16 cellular contexts compared by ENCODE assay signal in the genomic region with DNA sequence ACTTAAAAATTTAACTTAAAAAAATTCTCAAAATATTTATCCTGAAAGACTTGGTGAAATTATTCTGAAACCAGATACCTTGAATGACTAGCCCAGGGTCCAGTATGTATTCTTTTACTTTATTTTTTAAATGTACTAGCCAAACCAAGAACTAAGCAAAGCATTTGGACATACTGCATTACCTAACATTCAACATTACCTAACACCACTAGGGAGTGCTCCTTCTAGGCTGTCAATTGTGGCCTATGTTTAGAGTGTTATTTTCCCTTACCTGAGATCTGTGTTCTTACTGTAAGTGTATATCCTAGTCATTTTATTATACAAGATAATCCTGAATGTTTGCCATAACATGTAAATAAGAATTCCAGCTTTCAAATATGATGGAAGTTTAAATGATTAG.
DNase-seq lines count a peak whose midpoint lies in the region; ATAC-seq and TF ChIP-seq lines count a peak whose summit lies in the region.
"Had no signal": no experiment of that assay in that cellular context is flagged by ENCODE, and none has a peak within 500 bp of the region (broad histone marks: within the 10 kb centered on the region; RNA-seq: fewer than 3 reads in every experiment).

No MANE protein-coding gene starts in this region.

- H3K27me3 ChIP-seq in HUES6 (ENCODE audit: control insufficient read depth, insufficient read depth, low read length): no peaks in the 10 kb centered on the region
- H3K27me3 ChIP-seq in smooth muscle cell (ENCODE audit: low read depth): no peaks in the 10 kb centered on the region
- H3K27me3 ChIP-seq: BLaER1 treated with 17β-estradiol and CSF1 and Interleukin-3, amounts not matched to agents 10 nM and 100 nM; dorsolateral prefrontal cortex; right lobe of liver; suprapubic skin had no signal

- H2AFZ ChIP-seq in smooth muscle cell (ENCODE audit: low read depth): no peak overlapping the region

- no peaks in the 10 kb centered on the region for H3K9me3 Mint-ChIP-seq in WTC11

- H3K4me3 ChIP-seq in HUES6 (ENCODE audit: low read depth, low read length) (peak overlapping the region; percentile 67; the same call in 1 of the 2 replicates), smooth muscle cell (peak overlapping the region; percentile 51)
- H3K4me3 ChIP-seq: BLaER1 treated with 17β-estradiol and CSF1 and Interleukin-3, amounts not matched to agents 10 nM and 100 nM; dorsolateral prefrontal cortex; GM12878; suprapubic skin had no signal

- H3K36me3 ChIP-seq in HUES6 (ENCODE audit: control insufficient read depth, insufficient read depth, low read length): no peaks in the 10 kb centered on the region
- H3K36me3 ChIP-seq in smooth muscle cell (ENCODE audit: low read depth): no peaks in the 10 kb centered on the region
- H3K36me3 ChIP-seq: BLaER1 treated with 17β-estradiol and CSF1 and Interleukin-3, amounts not matched to agents 10 nM and 100 nM; right lobe of liver; suprapubic skin had no signal

- ATAC-seq in WTC11: no peak
- ATAC-seq: GM12878 had no signal

- no peak for TF ChIP-seq CTCF in WTC11 (IDR thresholded peaks at IDR 0.05)
- TF ChIP-seq CTCF in smooth muscle cell (IDR thresholded peaks at IDR 0.05; ENCODE audit: borderline replicate concordance, insufficient read depth, poor library complexity, severe bottlenecking): no peak

- no peaks in the 10 kb centered on the region for H3F3A ChIP-seq in smooth muscle cell (ENCODE audit: low read depth)

- no peaks in the 10 kb centered on the region for H3K36me3 Mint-ChIP-seq in WTC11

- H4K20me1 ChIP-seq in smooth muscle cell (ENCODE audit: low read depth): peaks cover 11% of the 10 kb centered on the region
- H4K20me1 ChIP-seq: BLaER1 treated with 17β-estradiol and CSF1 and Interleukin-3, amounts not matched to agents 10 nM and 100 nM had no signal

- H3K27ac Mint-ChIP-seq in WTC11: no peak overlapping the region

- no peak overlapping the region for H3K9ac ChIP-seq in HUES6 (ENCODE audit: low read length)
- no peak overlapping the region for H3K9ac ChIP-seq in smooth muscle cell (ENCODE audit: low read depth)
- H3K9ac ChIP-seq: BLaER1 treated with 17β-estradiol and CSF1 and Interleukin-3, amounts not matched to agents 10 nM and 100 nM had no signal

- H3K4me1 Mint-ChIP-seq in WTC11: peaks cover 32% of the 10 kb centered on the region

- peak overlapping the region; percentile 79 for H3K4me3 Mint-ChIP-seq in WTC11

- no peak for DNase-seq in WTC11 (ENCODE audit: low spot score)
- DNase-seq in iPS-NIHi11 (ENCODE audit: low spot score): peak; percentile 15
- DNase-seq in smooth muscle cell (lab: John Stamatoyannopoulos, UW; ENCODE audit: unreplicated experiment): no peak
- DNase-seq in HuH-7.5 (ENCODE audit: low spot score): no peak
- DNase-seq in COLO829 (ENCODE audit: low spot score): no peak
- no peak for DNase-seq in NCI-H1694 treated with DMSO at 0.1 percent for 48 hours (lab: John Stamatoyannopoulos, UW)
- DNase-seq: activated naive CD4-positive, alpha-beta T cell; dorsolateral prefrontal cortex; NCI-H1930; NCI-H774; right lobe of liver; stimulated activated CD4-positive, alpha-beta T cell treated with anti-CD3 and anti-CD28 coated beads, Interleukin-2, amount 100 ng/mL, for 48 hours had no signal

- POLR2A ChIA-PET in WTC11 (lab: Charles Lee): no interaction called here

- H3K27ac ChIP-seq in HUES6 (ENCODE audit: low read depth, low read length): no peak overlapping the region
- peak overlapping the region; percentile 42 for H3K27ac ChIP-seq in smooth muscle cell (ENCODE audit: low read depth)
- H3K27ac ChIP-seq: BLaER1 treated with 17β-estradiol and CSF1 and Interleukin-3, amounts not matched to agents 10 nM and 100 nM; dorsolateral prefrontal cortex; right lobe of liver; suprapubic skin had no signal

- H3K79me2 ChIP-seq in smooth muscle cell (ENCODE audit: low read depth): no peaks in the 10 kb centered on the region

- H3K27me3 Mint-ChIP-seq in WTC11 (ENCODE audit: low read depth): no peaks in the 10 kb centered on the region

- no peaks in the 10 kb centered on the region for H3K9me3 ChIP-seq in HUES6 (ENCODE audit: control insufficient read depth, insufficient read depth, low read depth, low read length)
- H3K9me3 ChIP-seq in smooth muscle cell (replicated peaks; ENCODE audit: low read depth): no peaks in the 10 kb centered on the region
- H3K9me3 ChIP-seq: BLaER1 treated with 17β-estradiol and CSF1 and Interleukin-3, amounts not matched to agents 10 nM and 100 nM; right lobe of liver; suprapubic skin had no signal

- H3K4me2 ChIP-seq in smooth muscle cell: peak overlapping the region; percentile 85
- H3K4me2 ChIP-seq: BLaER1 treated with 17β-estradiol and CSF1 and Interleukin-3, amounts not matched to agents 10 nM and 100 nM had no signal

- peaks cover 35% of the 10 kb centered on the region for H3K4me1 ChIP-seq in HUES6 (ENCODE audit: control insufficient read depth, insufficient read depth, low read length)
- H3K4me1 ChIP-seq in smooth muscle cell (ENCODE audit: low read depth): peaks cover 5% of the 10 kb centered on the region
- H3K4me1 ChIP-seq: BLaER1 treated with 17β-estradiol and CSF1 and Interleukin-3, amounts not matched to agents 10 nM and 100 nM; right lobe of liver; suprapubic skin had no signal

- CTCF ChIA-PET in WTC11 (lab: Charles Lee): no interaction called here

TF ChIP-seq in WTC11, 78 proteins besides CTCF, POLR2A, EP300 and RAD21 (continues in another document):
- TF ChIP-seq, protein P1, sequence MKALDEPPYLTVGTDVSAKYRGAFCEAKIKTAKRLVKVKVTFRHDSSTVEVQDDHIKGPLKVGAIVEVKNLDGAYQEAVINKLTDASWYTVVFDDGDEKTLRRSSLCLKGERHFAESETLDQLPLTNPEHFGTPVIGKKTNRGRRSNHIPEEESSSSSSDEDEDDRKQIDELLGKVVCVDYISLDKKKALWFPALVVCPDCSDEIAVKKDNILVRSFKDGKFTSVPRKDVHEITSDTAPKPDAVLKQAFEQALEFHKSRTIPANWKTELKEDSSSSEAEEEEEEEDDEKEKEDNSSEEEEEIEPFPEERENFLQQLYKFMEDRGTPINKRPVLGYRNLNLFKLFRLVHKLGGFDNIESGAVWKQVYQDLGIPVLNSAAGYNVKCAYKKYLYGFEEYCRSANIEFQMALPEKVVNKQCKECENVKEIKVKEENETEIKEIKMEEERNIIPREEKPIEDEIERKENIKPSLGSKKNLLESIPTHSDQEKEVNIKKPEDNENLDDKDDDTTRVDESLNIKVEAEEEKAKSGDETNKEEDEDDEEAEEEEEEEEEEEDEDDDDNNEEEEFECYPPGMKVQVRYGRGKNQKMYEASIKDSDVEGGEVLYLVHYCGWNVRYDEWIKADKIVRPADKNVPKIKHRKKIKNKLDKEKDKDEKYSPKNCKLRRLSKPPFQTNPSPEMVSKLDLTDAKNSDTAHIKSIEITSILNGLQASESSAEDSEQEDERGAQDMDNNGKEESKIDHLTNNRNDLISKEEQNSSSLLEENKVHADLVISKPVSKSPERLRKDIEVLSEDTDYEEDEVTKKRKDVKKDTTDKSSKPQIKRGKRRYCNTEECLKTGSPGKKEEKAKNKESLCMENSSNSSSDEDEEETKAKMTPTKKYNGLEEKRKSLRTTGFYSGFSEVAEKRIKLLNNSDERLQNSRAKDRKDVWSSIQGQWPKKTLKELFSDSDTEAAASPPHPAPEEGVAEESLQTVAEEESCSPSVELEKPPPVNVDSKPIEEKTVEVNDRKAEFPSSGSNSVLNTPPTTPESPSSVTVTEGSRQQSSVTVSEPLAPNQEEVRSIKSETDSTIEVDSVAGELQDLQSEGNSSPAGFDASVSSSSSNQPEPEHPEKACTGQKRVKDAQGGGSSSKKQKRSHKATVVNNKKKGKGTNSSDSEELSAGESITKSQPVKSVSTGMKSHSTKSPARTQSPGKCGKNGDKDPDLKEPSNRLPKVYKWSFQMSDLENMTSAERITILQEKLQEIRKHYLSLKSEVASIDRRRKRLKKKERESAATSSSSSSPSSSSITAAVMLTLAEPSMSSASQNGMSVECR (CRISPR knock-in tag; IDR thresholded peaks at IDR 0.05; ENCODE audit: borderline replicate concordance): no peak
- TF ChIP-seq, protein P2, sequence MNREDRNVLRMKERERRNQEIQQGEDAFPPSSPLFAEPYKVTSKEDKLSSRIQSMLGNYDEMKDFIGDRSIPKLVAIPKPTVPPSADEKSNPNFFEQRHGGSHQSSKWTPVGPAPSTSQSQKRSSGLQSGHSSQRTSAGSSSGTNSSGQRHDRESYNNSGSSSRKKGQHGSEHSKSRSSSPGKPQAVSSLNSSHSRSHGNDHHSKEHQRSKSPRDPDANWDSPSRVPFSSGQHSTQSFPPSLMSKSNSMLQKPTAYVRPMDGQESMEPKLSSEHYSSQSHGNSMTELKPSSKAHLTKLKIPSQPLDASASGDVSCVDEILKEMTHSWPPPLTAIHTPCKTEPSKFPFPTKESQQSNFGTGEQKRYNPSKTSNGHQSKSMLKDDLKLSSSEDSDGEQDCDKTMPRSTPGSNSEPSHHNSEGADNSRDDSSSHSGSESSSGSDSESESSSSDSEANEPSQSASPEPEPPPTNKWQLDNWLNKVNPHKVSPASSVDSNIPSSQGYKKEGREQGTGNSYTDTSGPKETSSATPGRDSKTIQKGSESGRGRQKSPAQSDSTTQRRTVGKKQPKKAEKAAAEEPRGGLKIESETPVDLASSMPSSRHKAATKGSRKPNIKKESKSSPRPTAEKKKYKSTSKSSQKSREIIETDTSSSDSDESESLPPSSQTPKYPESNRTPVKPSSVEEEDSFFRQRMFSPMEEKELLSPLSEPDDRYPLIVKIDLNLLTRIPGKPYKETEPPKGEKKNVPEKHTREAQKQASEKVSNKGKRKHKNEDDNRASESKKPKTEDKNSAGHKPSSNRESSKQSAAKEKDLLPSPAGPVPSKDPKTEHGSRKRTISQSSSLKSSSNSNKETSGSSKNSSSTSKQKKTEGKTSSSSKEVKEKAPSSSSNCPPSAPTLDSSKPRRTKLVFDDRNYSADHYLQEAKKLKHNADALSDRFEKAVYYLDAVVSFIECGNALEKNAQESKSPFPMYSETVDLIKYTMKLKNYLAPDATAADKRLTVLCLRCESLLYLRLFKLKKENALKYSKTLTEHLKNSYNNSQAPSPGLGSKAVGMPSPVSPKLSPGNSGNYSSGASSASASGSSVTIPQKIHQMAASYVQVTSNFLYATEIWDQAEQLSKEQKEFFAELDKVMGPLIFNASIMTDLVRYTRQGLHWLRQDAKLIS (CRISPR knock-in tag; IDR thresholded peaks at IDR 0.05; ENCODE audit: borderline replicate concordance): no peak
- TF ChIP-seq ZNF263 (CRISPR knock-in tag; IDR thresholded peaks at IDR 0.05; ENCODE audit: low read depth) (no peak), NR3C1 (CRISPR knock-in tag; conservative IDR thresholded peaks at IDR 0.05; ENCODE audit: low read depth) (no peak), NR1H2 (CRISPR knock-in tag; IDR thresholded peaks at IDR 0.05) (no peak), ZBTB21 (CRISPR knock-in tag; IDR thresholded peaks at IDR 0.05; ENCODE audit: borderline replicate concordance) (no peak)
